ENCODE assay signal across 35 cellular contexts in genomic region chr6:64920257-64920656, GRCh38.
"Had no signal": no experiment of that assay in that cellular context is flagged by ENCODE, and none has a peak within 500 bp of the region (broad histone marks: within the 10 kb centered on the region; RNA-seq: fewer than 3 reads in every experiment).

No MANE protein-coding gene starts in this region.

- H3K9me3 ChIP-seq: MG63 had no signal

- H3K27me3 ChIP-seq: MG63 had no signal

- H3K36me3 ChIP-seq: MG63 had no signal

- DNase-seq: Karpas-422, Kasumi-1, MG63, MM.1S, MV-4-11, NCI-H1048, NCI-H1092, NCI-H1092 treated with DMSO at 0.1 percent for 48 hours, NCI-H1105, NCI-H1105 treated with DMSO at 0.1 percent for 48 hours, NCI-H1417, NCI-H1417 treated with DMSO at 0.1 percent for 48 hours, NCI-H1436, NCI-H1436 treated with DMSO at 0.1 percent for 48 hours, NCI-H146, NCI-H1694, NCI-H1694 treated with DMSO at 0.1 percent for 48 hours, NCI-H187, NCI-H187 treated with DMSO at 0.1 percent for 48 hours, NCI-H1930, NCI-H2029, NCI-H2029 treated with DMSO at 0.1 percent for 48 hours, NCI-H2081, NCI-H2081 treated with DMSO at 0.1 percent for 48 hours, NCI-H2107, NCI-H2171, NCI-H2171 treated with DMSO at 0.1 percent for 48 hours, NCI-H2227 treated with DMSO at 0.1 percent for 48 hours, NCI-H226, NCI-H345, NCI-H446, NCI-H446 treated with DMSO at 0.1 percent for 48 hours, NCI-H510A, NCI-H510A treated with DMSO at 0.1 percent for 48 hours, NCI-H524 had no signal

- H3K4me3 ChIP-seq: MG63 had no signal
